In genomic region chr5:139363937-139364336, GRCh38 we compare ENCODE assay signal across 18 cellular contexts. TPM values are rescaled to one million over a fixed set of nuclear protein-coding genes. Genes with fewer than 3 reads are reported as not detected.
A peak's percentile ranks its signal among the peaks of the same experiment; 100 is the strongest.
DNase-seq lines count a peak whose midpoint lies in the region; ATAC-seq, FAIRE-seq and TF ChIP-seq lines count a peak whose summit lies in the region.
"Had no signal": no experiment of that assay in that cellular context is flagged by ENCODE, and none has a peak within 500 bp of the region (broad histone marks: within the 10 kb centered on the region; RNA-seq: fewer than 3 reads in every experiment).

No MANE protein-coding gene starts in this region.

- H3K27ac ChIP-seq in left lung (no peak overlapping the region), prostate gland (no peak overlapping the region)
- H3K27ac ChIP-seq: 22Rv1, KMS-11 had no signal

- no peak overlapping the region for H3K4me3 ChIP-seq in left lung
- no peak overlapping the region for H3K4me3 ChIP-seq in prostate gland

- H3K27me3 ChIP-seq in left lung (no peaks in the 10 kb centered on the region), prostate gland (replicated peaks; ENCODE audit: insufficient read depth) (no peaks in the 10 kb centered on the region)

- H3K36me3 Mint-ChIP-seq in T-helper 1 cell treated with Interleukin-12 subunit alpha and Interleukin-12 subunit beta and Interleukin-4 antibody, amounts not matched to agents 30 μg/mL and 1 μg/mL, for 36 hours (ENCODE audit: low read depth): peaks cover 29% of the 10 kb centered on the region

- DNase-seq in T-helper 1 cell (no peak), GM12892 (ENCODE audit: insufficient read length) (no peak), SK-N-DZ (ENCODE audit: low spot score) (no peak), left lung (no peak), prostate gland (ENCODE audit: low spot score) (no peak)
- peak; percentile 19 for DNase-seq in stimulated activated CD8-positive, alpha-beta memory T cell treated with anti-CD3 and anti-CD28 coated beads, Interleukin-4, amount 100 ng/mL, for 48 hours
- DNase-seq: NCI-H1092 treated with DMSO at 0.1 percent for 48 hours, NCI-H1694, NCI-H69 had no signal

- no peaks in the 10 kb centered on the region for H3K9me3 ChIP-seq in left lung
- no peaks in the 10 kb centered on the region for H3K9me3 ChIP-seq in prostate gland

- H3K4me1 Mint-ChIP-seq in T-helper 1 cell treated with Interleukin-12 subunit alpha and Interleukin-12 subunit beta and Interleukin-4 antibody, amounts not matched to agents 30 μg/mL and 1 μg/mL, for 36 hours (ENCODE audit: low read depth): peaks cover 10% of the 10 kb centered on the region

- WGBS in prostate gland: 59% methylated on average over 2 of the region's 2 CpGs

- ATAC-seq in esophagus mucosa (peak; percentile 94), left lung (no peak)
- ATAC-seq: CD8-positive, alpha-beta T cell had no signal

- no peaks in the 10 kb centered on the region for H3K27me3 Mint-ChIP-seq in T-helper 1 cell treated with Interleukin-12 subunit alpha and Interleukin-12 subunit beta and Interleukin-4 antibody, amounts not matched to agents 30 μg/mL and 1 μg/mL, for 36 hours (ENCODE audit: low read depth)

- TF ChIP-seq CTCF in left lung (IDR thresholded peaks at IDR 0.05) (no peak), prostate gland (IDR thresholded peaks at IDR 0.05) (no peak)

- peak; percentile 27 for FAIRE-seq in GM12892 (lab: Jason Lieb, UNC)
- FAIRE-seq: H54 had no signal

- no peaks in the 10 kb centered on the region for H3K9me3 Mint-ChIP-seq in T-helper 1 cell treated with Interleukin-12 subunit alpha and Interleukin-12 subunit beta and Interleukin-4 antibody, amounts not matched to agents 30 μg/mL and 1 μg/mL, for 36 hours
- H3K9me3 Mint-ChIP-seq: CD8-positive, alpha-beta T cell had no signal

- H3K36me3 ChIP-seq in left lung (peaks cover 3 to 69% of the 10 kb centered on the region in 2 donors), prostate gland (peaks cover 3 to 15% of the 10 kb centered on the region in 2 donors)

- H3K4me3 Mint-ChIP-seq in T-helper 1 cell treated with Interleukin-12 subunit alpha and Interleukin-12 subunit beta and Interleukin-4 antibody, amounts not matched to agents 30 μg/mL and 1 μg/mL, for 36 hours: no peak overlapping the region
- H3K4me3 Mint-ChIP-seq: CD8-positive, alpha-beta T cell had no signal

- H3K27ac Mint-ChIP-seq in T-helper 1 cell treated with Interleukin-12 subunit alpha and Interleukin-12 subunit beta and Interleukin-4 antibody, amounts not matched to agents 30 μg/mL and 1 μg/mL, for 36 hours: peak overlapping the region; percentile 14
- H3K27ac Mint-ChIP-seq: CD8-positive, alpha-beta T cell had no signal

- H3K4me1 ChIP-seq in left lung (no peaks in the 10 kb centered on the region), prostate gland (replicated peaks) (no peaks in the 10 kb centered on the region)

- no peak for TF ChIP-seq POLR2A in GM12892 (IDR thresholded peaks at IDR 0.05; ENCODE audit: low read depth, low read length)
- TF ChIP-seq POLR2A in prostate gland (IDR thresholded peaks at IDR 0.05): no peak

- intact Hi-C loops in left lung (cut with DNase I): no loop called here
- intact Hi-C loops in prostate gland (cut with DNase I): no loop called here

RNA-seq across cellular contexts. Expression of gene SLC23A1, which starts 19.2 kb away (rescaled TPM):
- 3.0 TPM for polyA plus RNA-seq in GM12892 (2012; ENCODE audit: missing spikeins)
- total RNA-seq in esophagus mucosa: 0.28 TPM
- 0.05 TPM in 1 of 2 replicates, not detected in the other for polyA plus RNA-seq in SK-N-DZ (2014; cell fraction: cytosol; rRNA removed)
- polyA plus RNA-seq in SK-N-DZ (2014; cell fraction: nucleus; rRNA removed): not detected in 2 replicates
- under 1 TPM in 1 of 2 donors, not detected in 1; 0.84 TPM for total RNA-seq in left lung
- total RNA-seq in prostate gland: 10 to 100 TPM; 11.5 to 26.3 TPM
- total RNA-seq: CD8-positive, alpha-beta T cell; Daoy; MCF 10A had no signal
- polyA plus RNA-seq: BJ had no signal

RNA-seq across cellular contexts. Expression of gene PAIP2, which starts 22.3 kb away (rescaled TPM):
- 121 TPM for polyA plus RNA-seq in GM12892 (2012; ENCODE audit: missing spikeins)
- total RNA-seq in esophagus mucosa: 38.1 TPM
- 57.8 and 70.5 TPM in 2 replicates for polyA plus RNA-seq in SK-N-DZ (2014; cell fraction: cytosol; rRNA removed)
- 47.7 and 60.8 TPM in 2 replicates for polyA plus RNA-seq in SK-N-DZ (2014; cell fraction: nucleus; rRNA removed)
- 10 to 100 TPM; 66.8 to 73.9 TPM for total RNA-seq in left lung
- total RNA-seq in prostate gland: 100 to 1,000 TPM; 105 to 119 TPM

RNA-seq across cellular contexts. Expression of gene MZB1, which starts 25.8 kb away (rescaled TPM):
- 156 TPM for polyA plus RNA-seq in GM12892 (2012; ENCODE audit: missing spikeins)
- total RNA-seq in esophagus mucosa (3.3 TPM), left lung (10 to 100 TPM in 1 of 2 donors, 1 to 10 TPM in 1; 8.8 to 10.6 TPM), prostate gland (1 to 10 TPM; 2.7 to 4.3 TPM)
- polyA plus RNA-seq in SK-N-DZ (2014; cell fraction: cytosol; rRNA removed): not detected in 2 replicates
- polyA plus RNA-seq in SK-N-DZ (2014; cell fraction: nucleus; rRNA removed): not detected in 2 replicates
- total RNA-seq: Daoy, MCF 10A had no signal
- polyA plus RNA-seq: BJ had no signal

RNA-seq across cellular contexts. Expression of gene PROB1, which starts 31.0 kb away (rescaled TPM):
- 1.7 TPM for polyA plus RNA-seq in GM12892 (2012; ENCODE audit: missing spikeins)
- 1.9 TPM for total RNA-seq in esophagus mucosa
- 0.38 and 1.1 TPM in 2 replicates for polyA plus RNA-seq in SK-N-DZ (2014; cell fraction: cytosol; rRNA removed)
- polyA plus RNA-seq in SK-N-DZ (2014; cell fraction: nucleus; rRNA removed): 0.34 and 0.66 TPM in 2 replicates
- 1 to 10 TPM; 1.7 to 1.8 TPM for total RNA-seq in left lung
- 1 to 10 TPM; 2.4 TPM for total RNA-seq in prostate gland

RNA-seq across cellular contexts. Expression of gene SPATA24, which starts 40.0 kb away (rescaled TPM):
- 11.5 TPM for polyA plus RNA-seq in GM12892 (2012; ENCODE audit: missing spikeins)
- total RNA-seq in esophagus mucosa (3.7 TPM), left lung (1 to 10 TPM; 3.6 to 4.3 TPM), prostate gland (10 to 100 TPM in 1 of 2 donors, 1 to 10 TPM in 1; 4.4 to 27.3 TPM)
- polyA plus RNA-seq in SK-N-DZ (2014; cell fraction: cytosol; rRNA removed): 8.8 and 15.8 TPM in 2 replicates
- 7.7 and 8.0 TPM in 2 replicates for polyA plus RNA-seq in SK-N-DZ (2014; cell fraction: nucleus; rRNA removed)
